30 cellular contexts compared by ENCODE assay signal in the genomic region with DNA sequence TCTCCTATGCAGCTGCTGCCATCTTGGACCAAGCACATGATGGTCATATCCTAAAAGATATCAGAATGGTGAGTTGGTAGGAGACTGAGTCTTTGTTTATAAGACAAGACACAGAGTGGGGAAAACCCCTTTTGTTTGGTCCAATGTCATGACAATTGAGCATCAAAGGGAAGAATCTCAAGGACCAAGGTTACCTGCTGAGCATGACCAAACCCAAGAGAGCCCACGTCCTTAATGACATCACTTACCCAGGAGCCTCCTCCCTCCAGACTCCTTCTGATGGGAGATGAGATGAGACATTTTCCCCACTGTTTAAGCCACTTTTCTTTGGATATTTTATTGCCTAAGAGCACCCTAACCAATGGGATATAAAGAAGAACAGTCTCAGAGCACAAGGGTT.
"Had no signal": no experiment of that assay in that cellular context is flagged by ENCODE, and none has a peak within 500 bp of the region (broad histone marks: within the 10 kb centered on the region; RNA-seq: fewer than 3 reads in every experiment).

No MANE protein-coding gene starts in this region.

- H3K4me3 ChIP-seq: adrenal gland, body of pancreas, esophagus squamous epithelium, gastroesophageal sphincter had no signal

- H3K9me3 ChIP-seq: adrenal gland, body of pancreas, esophagus squamous epithelium, gastroesophageal sphincter had no signal

- H3K36me3 ChIP-seq: adrenal gland, esophagus squamous epithelium, gastroesophageal sphincter had no signal

- ATAC-seq: activated CD4-positive, alpha-beta T cell treated with anti-CD3 and anti-CD28 coated beads for 36 hours; activated CD8-positive, alpha-beta memory T cell treated with anti-CD3 and anti-CD28 coated beads, Interleukin-2, amount 10 ng/mL, durations not matched to agents 7 days and 5 days; activated CD8-positive, alpha-beta T cell treated with anti-CD3 and anti-CD28 coated beads, Interleukin-2, amount 10 ng/mL, durations not matched to agents 7 days and 5 days; activated naive CD8-positive, alpha-beta T cell treated with anti-CD3 and anti-CD28 coated beads, Interleukin-2, amount 50 U/mL, for 24 hours; body of pancreas; effector memory CD8-positive, alpha-beta T cell; gastroesophageal sphincter had no signal

- H3K27ac Mint-ChIP-seq: activated CD4-positive, alpha-beta memory T cell treated with anti-CD3 and anti-CD28 coated beads for 36 hours; activated CD4-positive, alpha-beta T cell treated with anti-CD3 and anti-CD28 coated beads for 36 hours; activated CD4-positive, alpha-beta T cell treated with anti-CD3 and anti-CD28 coated beads, Interleukin-2, amount 10 ng/mL, durations not matched to agents 24 days and 14 days; activated CD8-positive, alpha-beta memory T cell treated with anti-CD3 and anti-CD28 coated beads, Interleukin-2, amount 10 ng/mL, durations not matched to agents 7 days and 5 days; activated CD8-positive, alpha-beta T cell treated with anti-CD3 and anti-CD28 coated beads, Interleukin-2, amount 10 ng/mL, durations not matched to agents 7 days and 5 days; activated naive CD4-positive, alpha-beta T cell treated with anti-CD3 and anti-CD28 coated beads for 36 hours; activated naive CD4-positive, alpha-beta T cell treated with anti-CD3 and anti-CD28 coated beads, Interleukin-2, amount 50 U/mL, for 24 hours; activated naive CD8-positive, alpha-beta T cell treated with anti-CD3 and anti-CD28 coated beads for 36 hours; activated naive CD8-positive, alpha-beta T cell treated with anti-CD3 and anti-CD28 coated beads, Interleukin-2, amount 50 U/mL, for 24 hours; activated T-helper 1 cell treated with anti-CD3 and anti-CD28 coated beads, Interleukin-12 subunit alpha, Interleukin-12 subunit beta, Interleukin-2, Interleukin-4 antibody, amounts not matched to agents 30 ng/mL and 10 ng/mL and 1 ng/mL, durations not matched to agents 14 hours and 24 hours and 36 hours; activated T-helper 2 cell treated with anti-CD3 and anti-CD28 coated beads, Interferon-gamma antibody, Interleukin-2, Interleukin-4, amounts not matched to agents 10 μg/mL and 5 μg/mL and 100 μg/mL, durations not matched to agents 14 hours and 24 hours and 36 hours; effector memory CD8-positive, alpha-beta T cell had no signal

- H3K4me3 Mint-ChIP-seq: activated CD4-positive, alpha-beta memory T cell treated with anti-CD3 and anti-CD28 coated beads for 36 hours; activated CD4-positive, alpha-beta T cell treated with anti-CD3 and anti-CD28 coated beads for 36 hours; activated CD4-positive, alpha-beta T cell treated with anti-CD3 and anti-CD28 coated beads, Interleukin-2, amount 10 ng/mL, durations not matched to agents 24 days and 14 days; activated CD8-positive, alpha-beta memory T cell treated with anti-CD3 and anti-CD28 coated beads, Interleukin-2, amount 10 ng/mL, durations not matched to agents 7 days and 5 days; activated CD8-positive, alpha-beta T cell treated with anti-CD3 and anti-CD28 coated beads, Interleukin-2, amount 10 ng/mL, durations not matched to agents 7 days and 5 days; activated naive CD4-positive, alpha-beta T cell treated with anti-CD3 and anti-CD28 coated beads for 36 hours; activated naive CD4-positive, alpha-beta T cell treated with anti-CD3 and anti-CD28 coated beads, Interleukin-2, amount 50 U/mL, for 24 hours; activated naive CD8-positive, alpha-beta T cell treated with anti-CD3 and anti-CD28 coated beads for 36 hours; activated naive CD8-positive, alpha-beta T cell treated with anti-CD3 and anti-CD28 coated beads, Interleukin-2, amount 50 U/mL, for 24 hours; activated T-helper 1 cell treated with anti-CD3 and anti-CD28 coated beads, Interleukin-12 subunit alpha, Interleukin-12 subunit beta, Interleukin-2, Interleukin-4 antibody, amounts not matched to agents 30 ng/mL and 10 ng/mL and 1 ng/mL, durations not matched to agents 14 hours and 24 hours and 36 hours; effector memory CD8-positive, alpha-beta T cell had no signal

- H3K4me1 ChIP-seq: adrenal gland, body of pancreas, gastroesophageal sphincter had no signal

- H3K9me3 Mint-ChIP-seq: activated CD4-positive, alpha-beta memory T cell treated with anti-CD3 and anti-CD28 coated beads for 36 hours; activated CD4-positive, alpha-beta T cell treated with anti-CD3 and anti-CD28 coated beads, Interleukin-2, amount 10 ng/mL, durations not matched to agents 24 days and 14 days; activated naive CD4-positive, alpha-beta T cell treated with anti-CD3 and anti-CD28 coated beads for 36 hours; activated naive CD4-positive, alpha-beta T cell treated with anti-CD3 and anti-CD28 coated beads, Interleukin-2, amount 50 U/mL, for 24 hours; activated naive CD8-positive, alpha-beta T cell treated with anti-CD3 and anti-CD28 coated beads for 36 hours; activated naive CD8-positive, alpha-beta T cell treated with anti-CD3 and anti-CD28 coated beads, Interleukin-2, amount 50 U/mL, for 24 hours; activated T-helper 1 cell treated with anti-CD3 and anti-CD28 coated beads, Interleukin-12 subunit alpha, Interleukin-12 subunit beta, Interleukin-2, Interleukin-4 antibody, amounts not matched to agents 30 ng/mL and 10 ng/mL and 1 ng/mL, durations not matched to agents 14 hours and 24 hours and 36 hours; activated T-helper 2 cell treated with anti-CD3 and anti-CD28 coated beads, Interferon-gamma antibody, Interleukin-2, Interleukin-4, amounts not matched to agents 10 μg/mL and 5 μg/mL and 100 μg/mL, durations not matched to agents 14 hours and 24 hours and 36 hours; effector memory CD8-positive, alpha-beta T cell had no signal

- H3K27ac ChIP-seq: adrenal gland, body of pancreas, epithelial cell of prostate, esophagus squamous epithelium, gastroesophageal sphincter had no signal

- H3K4me1 Mint-ChIP-seq: activated CD4-positive, alpha-beta T cell treated with anti-CD3 and anti-CD28 coated beads for 36 hours; activated naive CD4-positive, alpha-beta T cell treated with anti-CD3 and anti-CD28 coated beads, Interleukin-2, amount 50 U/mL, for 24 hours; activated naive CD8-positive, alpha-beta T cell treated with anti-CD3 and anti-CD28 coated beads for 36 hours had no signal

- DNase-seq: activated CD4-positive, alpha-beta memory T cell treated with anti-CD3 and anti-CD28 coated beads for 36 hours; activated CD4-positive, alpha-beta T cell treated with anti-CD3 and anti-CD28 coated beads for 36 hours; activated CD4-positive, alpha-beta T cell treated with anti-CD3 and anti-CD28 coated beads, Interleukin-2, amount 10 ng/mL, durations not matched to agents 24 days and 14 days; activated CD4-positive, CD25-positive, alpha-beta regulatory T cell; activated CD4-positive, CD25-positive, alpha-beta regulatory T cell treated with anti-CD3 and anti-CD28 coated beads, Interleukin-2, amount 50 U/mL, for 72 hours; activated CD8-positive, alpha-beta memory T cell treated with anti-CD3 and anti-CD28 coated beads, Interleukin-2, amount 10 ng/mL, durations not matched to agents 7 days and 5 days; activated CD8-positive, alpha-beta memory T cell treated with anti-CD3 and anti-CD28 coated beads, Interleukin-2, amount 50 U/mL, for 4 hours; activated CD8-positive, alpha-beta T cell treated with anti-CD3 and anti-CD28 coated beads, Interleukin-2, amount 10 ng/mL, durations not matched to agents 7 days and 5 days; activated effector memory CD4-positive, alpha-beta T cell treated with anti-CD3 and anti-CD28 coated beads, Interleukin-2, amount 50 U/mL, for 16 hours; activated naive CD4-positive, alpha-beta T cell treated with anti-CD3 and anti-CD28 coated beads for 36 hours; activated naive CD8-positive, alpha-beta T cell treated with anti-CD3 and anti-CD28 coated beads for 36 hours; activated naive CD8-positive, alpha-beta T cell treated with anti-CD3 and anti-CD28 coated beads, Interleukin-2, amount 50 U/mL, for 24 hours; activated T-cell treated with anti-CD3 and anti-CD28 coated beads, Interleukin-2, amount 50 U/mL, for 1 hour; activated T-cell treated with anti-CD3 and anti-CD28 coated beads, Interleukin-2, amount 50 U/mL, for 48 hours; adrenal gland; amygdala; aorta; body of pancreas; cortex of kidney; dermis blood vessel endothelial cell; effector CD4-positive, alpha-beta T cell; effector memory CD8-positive, alpha-beta T cell; esophagus squamous epithelium; foreskin melanocyte; T-helper 2 cell had no signal

- H3K36me3 Mint-ChIP-seq: activated CD4-positive, alpha-beta memory T cell treated with anti-CD3 and anti-CD28 coated beads for 36 hours; activated CD8-positive, alpha-beta memory T cell treated with anti-CD3 and anti-CD28 coated beads, Interleukin-2, amount 10 ng/mL, durations not matched to agents 7 days and 5 days; activated naive CD4-positive, alpha-beta T cell treated with anti-CD3 and anti-CD28 coated beads, Interleukin-2, amount 50 U/mL, for 24 hours; activated naive CD8-positive, alpha-beta T cell treated with anti-CD3 and anti-CD28 coated beads for 36 hours had no signal
